8 cellular contexts compared by ENCODE assay signal in the genomic region with DNA sequence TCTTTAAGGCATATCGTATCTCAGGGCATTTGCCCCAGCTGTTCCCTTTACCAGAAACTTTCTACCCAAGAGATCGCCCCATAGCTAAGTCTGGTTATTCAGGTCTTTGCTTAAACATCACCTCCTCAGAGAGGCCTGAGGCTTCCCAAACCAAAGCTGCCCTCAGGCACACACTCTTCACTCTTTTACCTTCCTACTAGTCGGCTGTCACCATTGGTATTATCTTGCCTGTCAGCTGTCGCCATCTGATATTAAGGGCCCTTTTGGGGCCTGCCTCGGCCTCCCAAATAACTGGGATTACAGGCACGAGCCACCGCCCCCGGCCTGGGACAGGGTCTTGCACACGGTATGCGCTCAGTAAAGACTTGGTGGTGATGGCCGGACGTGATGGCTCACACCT. TPM values are rescaled to one million over a fixed set of nuclear protein-coding genes. Genes with fewer than 3 reads are reported as not detected.
A peak's percentile ranks its signal among the peaks of the same experiment; 100 is the strongest.
DNase-seq lines count a peak whose midpoint lies in the region; ATAC-seq and TF ChIP-seq lines count a peak whose summit lies in the region.

No MANE protein-coding gene starts in this region.

- H3K9me3 Mint-ChIP-seq in HFFc6 = no peaks in the 10 kb centered on the region
- H3K9me3 Mint-ChIP-seq in activated CD4-positive, alpha-beta memory T cell treated with anti-CD3 and anti-CD28 coated beads for 36 hours = no peaks in the 10 kb centered on the region

- peaks cover 28% of the 10 kb centered on the region for H3K36me3 Mint-ChIP-seq in HFFc6 (ENCODE audit: low read depth)
- peaks cover 31% of the 10 kb centered on the region for H3K36me3 Mint-ChIP-seq in activated CD4-positive, alpha-beta memory T cell treated with anti-CD3 and anti-CD28 coated beads for 36 hours

- 67% methylated on average over 12 of the region's 12 CpGs for WGBS in hepatocyte (ENCODE audit: low lambda C conversion rate, missing lambda C conversion rate)
- 53 to 73% (median 66%) methylated on average over 12 of the region's 12 CpGs for WGBS in spleen, 5 donors

- no peak for TF ChIP-seq POLR2A in spleen (IDR thresholded peaks at IDR 0.05)

- H3K4me3 ChIP-seq in hepatocyte (peak overlapping the region; percentile 89), spleen (peak overlapping the region; percentile 79 to 99 (median 93))

- H3K27me3 ChIP-seq in hepatocyte (no peaks in the 10 kb centered on the region), spleen (replicated peaks in 1 of 7) (no peaks in the 10 kb centered on the region)

- intact Hi-C loops in activated CD4-positive, alpha-beta memory T cell treated with anti-CD3 and anti-CD28 coated beads for 36 hours (cut with micrococcal nuclease) = no loop called here
- intact Hi-C loops in spleen (cut with DNase I; ENCODE audit: low total_unique reads) = no loop called here

- H3K27ac ChIP-seq in hepatocyte = peak overlapping the region; percentile 90
- H3K27ac ChIP-seq in spleen = peak overlapping the region in 6 of 8 donors; percentile 89 to 94 (median 92)

- H3K4me1 Mint-ChIP-seq in HFFc6 (ENCODE audit: low read depth) = peaks cover 50% of the 10 kb centered on the region
- peaks cover 41% of the 10 kb centered on the region for H3K4me1 Mint-ChIP-seq in activated CD4-positive, alpha-beta memory T cell treated with anti-CD3 and anti-CD28 coated beads for 36 hours (ENCODE audit: low read depth)

- H3K79me2 ChIP-seq in hepatocyte = peaks cover 35% of the 10 kb centered on the region

- peak overlapping the region; percentile 92 for H3K4me2 ChIP-seq in hepatocyte

- peak overlapping the region; percentile 93 for H3K27ac Mint-ChIP-seq in HFFc6
- H3K27ac Mint-ChIP-seq in activated CD4-positive, alpha-beta memory T cell treated with anti-CD3 and anti-CD28 coated beads for 36 hours = peak overlapping the region; percentile 77

- peaks cover 2% of the 10 kb centered on the region for H4K20me1 ChIP-seq in hepatocyte (ENCODE audit: insufficient read depth, poor library complexity, severe bottlenecking)

- H3K4me1 ChIP-seq in hepatocyte (ENCODE audit: insufficient read depth) (peaks cover 28% of the 10 kb centered on the region), spleen (peaks cover 36 to 66% (median 51%) of the 10 kb centered on the region in 6 donors)

- CTCF ChIA-PET in activated CD4-positive, alpha-beta memory T cell treated with anti-CD3 and anti-CD28 coated beads for 36 hours (lab: Charles Lee) = interaction anchor here (0.7 to 5.7 kb wide), 2 partner anchors 9 to 105 kb away, joined by 3 to 64 read pairs; no protein-coding TSS in a partner anchor

- no peaks in the 10 kb centered on the region for H3K9me3 ChIP-seq in hepatocyte (ENCODE audit: low read depth)
- no peaks in the 10 kb centered on the region for H3K9me3 ChIP-seq in spleen

- DNase-seq in HFFc6 = no peak
- no peak for DNase-seq in activated CD4-positive, alpha-beta memory T cell treated with anti-CD3 and anti-CD28 coated beads for 36 hours
- DNase-seq in hepatocyte (ENCODE audit: low spot score) = no peak
- DNase-seq in spleen = no peak
- no peak for DNase-seq in NCI-H146 treated with DMSO at 0.1 percent for 48 hours (lab: John Stamatoyannopoulos, UW; ENCODE audit: unreplicated experiment)
- DNase-seq in NCI-H1105 (lab: John Stamatoyannopoulos, UW) = no peak
- DNase-seq in putamen (ENCODE audit: low spot score) = no peak

- H3K9me2 ChIP-seq in hepatocyte (replicated peaks; ENCODE audit: insufficient read depth) = no peaks in the 10 kb centered on the region

- H3K27me3 Mint-ChIP-seq in HFFc6 (ENCODE audit: insufficient read depth) = no peaks in the 10 kb centered on the region
- no peaks in the 10 kb centered on the region for H3K27me3 Mint-ChIP-seq in activated CD4-positive, alpha-beta memory T cell treated with anti-CD3 and anti-CD28 coated beads for 36 hours

- H3K36me3 ChIP-seq in hepatocyte (replicated peaks; ENCODE audit: insufficient read depth, low read depth) (no peaks in the 10 kb centered on the region), spleen (peaks cover 0 to 47% (median 34%) of the 10 kb centered on the region in 6 donors)

- TF ChIP-seq CTCF in HFFc6 (IDR thresholded peaks at IDR 0.05) (no peak), hepatocyte (IDR thresholded peaks at IDR 0.05; ENCODE audit: poor library complexity) (no peak), spleen (IDR thresholded peaks at IDR 0.05 in 8 of 11, conservative IDR thresholded peaks at IDR 0.05 in 3 of 11) (no peak)

- ATAC-seq in HG03571 (IDR thresholded peaks at IDR 0.05; ENCODE audit: unreplicated experiment) = no peak

- no peak overlapping the region for H2AFZ ChIP-seq in hepatocyte

- POLR2A ChIA-PET in activated CD4-positive, alpha-beta memory T cell treated with anti-CD3 and anti-CD28 coated beads for 36 hours (lab: Charles Lee) = interaction anchor here (1.0 to 3.1 kb wide), 3 partner anchors 9 to 18 kb away, joined by 3 to 17 read pairs (median 6); a partner anchor contains a TSS

- H3K4me3 Mint-ChIP-seq in HFFc6 = peak overlapping the region; percentile 83
- peak overlapping the region; percentile 88 for H3K4me3 Mint-ChIP-seq in activated CD4-positive, alpha-beta memory T cell treated with anti-CD3 and anti-CD28 coated beads for 36 hours

RNA-seq across cellular contexts. Expression of a gene that starts 1.0 kb away (rescaled TPM):
- 10 to 100 TPM; 34.3 to 54.3 (median 46.9) TPM for total RNA-seq in HFFc6 (2021; fragmentation: NEBNext Ultra II Directional; extraction: Animal tissue kit (Norgen Biotek cat#: 25700))
- total RNA-seq in activated CD4-positive, alpha-beta memory T cell treated with anti-CD3 and anti-CD28 coated beads for 36 hours = 10 to 100 TPM; 31.2 to 32.6 TPM
- total RNA-seq in hepatocyte = 21.0 and 27.2 TPM in 2 replicates
- 106 and 109 TPM in 2 replicates for polyA plus RNA-seq in hepatocyte
- 10 to 100 TPM; 12.8 to 33.4 (median 15.8) TPM for total RNA-seq in spleen
- polyA plus RNA-seq in spleen = 10 to 100 TPM; 39.7 to 47.9 (median 40.8) TPM

RNA-seq across cellular contexts. Expression of a gene that starts 10.3 kb away (rescaled TPM):
- 100 to 1,000 TPM; 108 to 140 (median 129) TPM for total RNA-seq in HFFc6 (2021; fragmentation: NEBNext Ultra II Directional; extraction: Animal tissue kit (Norgen Biotek cat#: 25700))
- 100 to 1,000 TPM; 190 to 194 TPM for total RNA-seq in activated CD4-positive, alpha-beta memory T cell treated with anti-CD3 and anti-CD28 coated beads for 36 hours
- 64.5 and 65.8 TPM in 2 replicates for total RNA-seq in hepatocyte
- polyA plus RNA-seq in hepatocyte = 130 and 140 TPM in 2 replicates
- 100 to 1,000 TPM in 1 of 7 donors, 10 to 100 TPM in 6; 80.4 to 109 (median 90.8) TPM for total RNA-seq in spleen
- polyA plus RNA-seq in spleen = 100 to 1,000 TPM in 2 of 3 donors, 10 to 100 TPM in 1; 88.6 to 134 (median 115) TPM

RNA-seq across cellular contexts. Expression of a gene that starts 13.4 kb away (rescaled TPM):
- total RNA-seq in HFFc6 (2021; fragmentation: NEBNext Ultra II Directional; extraction: Animal tissue kit (Norgen Biotek cat#: 25700)) = not detected
- under 1 TPM in 1 of 2 experiments, not detected in 1; 0.12 TPM for total RNA-seq in activated CD4-positive, alpha-beta memory T cell treated with anti-CD3 and anti-CD28 coated beads for 36 hours
- total RNA-seq in hepatocyte = 0.17 TPM in 1 of 2 replicates, not detected in the other
- polyA plus RNA-seq in hepatocyte = not detected in 2 replicates
- total RNA-seq in spleen = not detected
- polyA plus RNA-seq in spleen = not detected

RNA-seq across cellular contexts. Expression of a gene that starts 17.6 kb away (rescaled TPM):
- total RNA-seq in HFFc6 (2021; fragmentation: NEBNext Ultra II Directional; extraction: Animal tissue kit (Norgen Biotek cat#: 25700)) = 1,000 to 10,000 TPM; 1,716 to 2,461 (median 2,371) TPM
- total RNA-seq in activated CD4-positive, alpha-beta memory T cell treated with anti-CD3 and anti-CD28 coated beads for 36 hours = 100 to 1,000 TPM; 625 to 642 TPM
- total RNA-seq in hepatocyte (1,414 and 1,442 TPM in 2 replicates), spleen (100 to 1,000 TPM; 306 to 828 (median 571) TPM)
- polyA plus RNA-seq in hepatocyte (915 and 922 TPM in 2 replicates), spleen (100 to 1,000 TPM; 150 to 194 (median 193) TPM)

RNA-seq across cellular contexts. Expression of a gene that starts 22.5 kb away (rescaled TPM):
- total RNA-seq in HFFc6 (2021; fragmentation: NEBNext Ultra II Directional; extraction: Animal tissue kit (Norgen Biotek cat#: 25700)) = 100 to 1,000 TPM in 1 of 6 experiments, 10 to 100 TPM in 5; 87.8 to 101 (median 90.4) TPM
- total RNA-seq in activated CD4-positive, alpha-beta memory T cell treated with anti-CD3 and anti-CD28 coated beads for 36 hours = 100 to 1,000 TPM; 109 to 110 TPM
- total RNA-seq in hepatocyte = 36.2 and 45.6 TPM in 2 replicates
- polyA plus RNA-seq in hepatocyte = 86.5 and 95.3 TPM in 2 replicates
- total RNA-seq in spleen = 10 to 100 TPM; 32.8 to 49.9 (median 42.2) TPM
- polyA plus RNA-seq in spleen = 10 to 100 TPM; 25.1 to 55.4 (median 36.3) TPM
